25 cellular contexts compared by ENCODE assay signal in genomic region chr9:76218151-76218867, GRCh38.
DNase-seq lines count a peak whose midpoint lies in the region; TF ChIP-seq lines count a peak whose summit lies in the region.
"Had no signal": no experiment of that assay in that cellular context is flagged by ENCODE, and none has a peak within 500 bp of the region (broad histone marks: within the 10 kb centered on the region; RNA-seq: fewer than 3 reads in every experiment).

No MANE protein-coding gene starts in this region.

- peak overlapping the region; percentile 53 for H2AK5ac ChIP-seq in neuronal stem cell (ENCODE audit: low read depth, low read length)

- no peak overlapping the region for H3K4me3 ChIP-seq in ectodermal cell (ENCODE audit: insufficient read depth, low read depth, low read length)
- no peak overlapping the region for H3K4me3 ChIP-seq in neuronal stem cell (ENCODE audit: low read length in 2 of 2)
- H3K4me3 ChIP-seq in esophagus muscularis mucosa = no peak overlapping the region
- H3K4me3 ChIP-seq: GM23248, HAP-1, PC-9, SJSA1 had no signal

- WGBS in ectodermal cell, 2 experiments = 89 to 95% methylated on average over 8 of the region's 8 CpGs
- no CpG with 5 or more reads among the region's 8 CpGs for WGBS in neuronal stem cell (ENCODE audit: extremely low coverage in 2 of 2, insufficient read length in 2 of 2, insufficient replicate concordance in 1 of 2), 2 donors
- WGBS in esophagus muscularis mucosa = 69% methylated on average over 8 of the region's 8 CpGs

- H3K79me1 ChIP-seq in neuronal stem cell (ENCODE audit: low read depth, low read length) = no peaks in the 10 kb centered on the region

- H4K91ac ChIP-seq in neuronal stem cell (ENCODE audit: low read depth, low read length, poor library complexity) = no peak overlapping the region

- H3K9me3 ChIP-seq in ectodermal cell (ENCODE audit: control insufficient read depth, low read length) = no peaks in the 10 kb centered on the region
- no peaks in the 10 kb centered on the region for H3K9me3 ChIP-seq in neuronal stem cell (replicated peaks in 1 of 2; ENCODE audit: control insufficient read depth in 2 of 2, insufficient read depth in 1 of 2, low read depth in 1 of 2, low read length in 2 of 2)
- no peaks in the 10 kb centered on the region for H3K9me3 ChIP-seq in esophagus muscularis mucosa
- H3K9me3 ChIP-seq: HAP-1, SJSA1 had no signal

- H3K4ac ChIP-seq in neuronal stem cell (ENCODE audit: low read length) = no peak overlapping the region

- H3K27me3 ChIP-seq in ectodermal cell (ENCODE audit: control insufficient read depth, insufficient read depth, low read length, poor library complexity, severe bottlenecking) = no peaks in the 10 kb centered on the region
- H3K27me3 ChIP-seq in neuronal stem cell (ENCODE audit: control insufficient read depth in 3 of 3, insufficient read depth in 3 of 3, low read depth in 1 of 3, low read length in 3 of 3) = no peaks in the 10 kb centered on the region
- no peaks in the 10 kb centered on the region for H3K27me3 ChIP-seq in esophagus muscularis mucosa
- H3K27me3 ChIP-seq: SJSA1 had no signal

- H3K4me1 ChIP-seq in ectodermal cell (ENCODE audit: control insufficient read depth, insufficient read depth, low read length) = peaks cover 2% of the 10 kb centered on the region
- peaks cover 14 to 16% of the 10 kb centered on the region in 2 donors for H3K4me1 ChIP-seq in neuronal stem cell (ENCODE audit: control insufficient read depth in 2 of 2, insufficient read depth in 1 of 2, low read depth in 1 of 2, low read length in 2 of 2)
- H3K4me1 ChIP-seq in esophagus muscularis mucosa = peaks cover 0 to 20% (median 10%) of the 10 kb centered on the region in 4 donors
- H3K4me1 ChIP-seq: HAP-1 had no signal

- H2BK15ac ChIP-seq in neuronal stem cell (ENCODE audit: low read length) = no peak overlapping the region

- no peak overlapping the region for H3K4me2 ChIP-seq in neuronal stem cell (ENCODE audit: insufficient read depth, low read length, poor library complexity, severe bottlenecking)
- H3K4me2 ChIP-seq: KMS-11, PC-9 had no signal

- no peak for TF ChIP-seq EP300 in esophagus muscularis mucosa (IDR thresholded peaks at IDR 0.05)

- no peak overlapping the region for H2BK12ac ChIP-seq in neuronal stem cell (ENCODE audit: low read length)

- H2BK120ac ChIP-seq in neuronal stem cell (ENCODE audit: low read depth, low read length) = no peak overlapping the region

- H2BK5ac ChIP-seq in neuronal stem cell (ENCODE audit: low read length) = no peak overlapping the region

- no peak overlapping the region for H3K23ac ChIP-seq in neuronal stem cell (ENCODE audit: low read depth, low read length, poor library complexity)

- no peak for TF ChIP-seq CTCF in esophagus muscularis mucosa (IDR thresholded peaks at IDR 0.05)

- H2AFZ ChIP-seq in neuronal stem cell (ENCODE audit: low read length) = peak overlapping the region; percentile 56
- H2AFZ ChIP-seq: GM23248, PC-9 had no signal

- H3K14ac ChIP-seq in neuronal stem cell (ENCODE audit: low read length) = no peak overlapping the region

- DNase-seq in left kidney (ENCODE audit: low read depth, low spot score) (peak; percentile 36), neuronal stem cell (ENCODE audit: low spot score) (no peak), C1 segment of cervical spinal cord (lab: John Stamatoyannopoulos, UW) (no peak), esophagus muscularis mucosa (ENCODE audit: extremely low spot score) (no peak), activated T-cell treated with anti-CD3 and anti-CD28 coated beads for 4 hours (no peak)
- DNase-seq in stimulated activated CD4-positive, alpha-beta T cell treated with anti-CD3 and anti-CD28 coated beads, Interleukin-4, amount 100 ng/mL, for 24 hours = no peak
- DNase-seq: Calu3, DMS153, DND-41, GM23248, HFFc6, NCI-H1048, NCI-H1417, NCI-H1694, NCI-H2029 treated with DMSO at 0.1 percent for 48 hours, NCI-H446 treated with DMSO at 0.1 percent for 48 hours, NCI-H526, NCI-H82, Right ventricle myocardium superior had no signal

- no peak overlapping the region for H4K8ac ChIP-seq in neuronal stem cell (ENCODE audit: low read depth, low read length)

- intact Hi-C loops in esophagus muscularis mucosa (cut with DNase I) = no loop called here

- TF ChIP-seq POLR2A in esophagus muscularis mucosa (IDR thresholded peaks at IDR 0.05; ENCODE audit: low read depth) = no peak

- H3K9ac ChIP-seq in neuronal stem cell (ENCODE audit: low read depth, low read length, poor library complexity) = no peak overlapping the region
- H3K9ac ChIP-seq: GM23248, KMS-11 had no signal

- H3K36me3 ChIP-seq in ectodermal cell (ENCODE audit: control insufficient read depth, insufficient read depth, low read length) (no peaks in the 10 kb centered on the region), neuronal stem cell (replicated peaks in 1 of 2; ENCODE audit: control insufficient read depth in 2 of 2, insufficient read depth in 2 of 2, low read length in 2 of 2) (no peaks in the 10 kb centered on the region), esophagus muscularis mucosa (no peaks in the 10 kb centered on the region)
- H3K36me3 ChIP-seq: HAP-1, SJSA1 had no signal

- H3K27ac ChIP-seq in ectodermal cell (ENCODE audit: insufficient read depth, low read depth, low read length, poor library complexity, severe bottlenecking) = peak overlapping the region; percentile 1
- H3K27ac ChIP-seq in neuronal stem cell (replicated peaks; ENCODE audit: low read length) = peak overlapping the region; percentile 25
- no peak overlapping the region for H3K27ac ChIP-seq in esophagus muscularis mucosa (replicated peaks in 1 of 4)
- H3K27ac ChIP-seq: C4-2B, GM23248, KMS-11, PC-9, SJSA1 had no signal

- no peak overlapping the region for H3K18ac ChIP-seq in neuronal stem cell (ENCODE audit: low read length)

Comparison
In these comparisons a context has a peak if more than half of its experiments do, and no peak if none do; other contexts are left out.
1. H3K27ac ChIP-seq: peak in ectodermal cell (single experiment) and neuronal stem cell (single experiment); none in esophagus muscularis mucosa (0 of 4).